Comparison of ENCODE assay signal across 1 cellular context in genomic region chr19:39411006-39411831, GRCh38.
TF ChIP-seq lines count a peak whose summit lies in the region.

No MANE protein-coding gene starts in this region.

TF ChIP-seq in SK-N-SH, 30 proteins besides CTCF, POLR2A, EP300 and RAD21:
- TF ChIP-seq ZBTB33 (IDR thresholded peaks at IDR 0.05; ENCODE audit: borderline replicate concordance, low read depth) (no peak), JUND (IDR thresholded peaks at IDR 0.05) (no peak), IRF3 (IDR thresholded peaks at IDR 0.05; ENCODE audit: low read depth, low read length) (no peak), EZH2phosphoT487 (IDR thresholded peaks at IDR 0.05; ENCODE audit: borderline replicate concordance, low read depth) (no peak), USF2 (IDR thresholded peaks at IDR 0.05; ENCODE audit: borderline replicate concordance, low read depth, low read length) (no peak)
